ENCODE assay signal across 9 cellular contexts in the genomic region with DNA sequence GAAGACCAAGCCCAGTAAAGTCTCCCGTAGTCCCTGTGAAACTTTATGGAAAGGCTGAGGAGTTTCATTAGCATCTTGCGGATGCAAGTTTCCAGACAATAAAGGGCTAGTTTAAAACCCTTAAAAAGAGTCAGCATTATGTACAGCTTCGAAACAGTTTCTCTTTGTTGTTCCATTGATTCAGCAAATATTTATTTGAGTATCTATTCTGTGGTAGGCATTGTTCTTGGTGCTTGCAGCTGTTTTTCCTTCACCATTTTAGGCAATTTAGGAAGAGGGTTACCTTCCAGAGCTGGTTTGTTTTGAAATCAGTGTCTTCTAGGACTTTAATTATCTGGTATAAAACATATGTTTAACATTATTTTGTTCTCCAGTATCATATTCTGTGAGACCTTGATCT. TPM values are rescaled to one million over a fixed set of nuclear protein-coding genes. Genes with fewer than 3 reads are reported as not detected.
DNase-seq lines count a peak whose midpoint lies in the region; ATAC-seq, FAIRE-seq and TF ChIP-seq lines count a peak whose summit lies in the region.
"Had no signal": no experiment of that assay in that cellular context is flagged by ENCODE, and none has a peak within 500 bp of the region (broad histone marks: within the 10 kb centered on the region; RNA-seq: fewer than 3 reads in every experiment).

No MANE protein-coding gene starts in this region.

- H3K9ac ChIP-seq in kidney (ENCODE audit: low read length in 2 of 2), result peak overlapping the region in 1 of 2 donors; percentile 89

- FAIRE-seq in kidney (lab: Jason Lieb, UNC), result no peak

- H3K4me3 ChIP-seq in right cardiac atrium (ENCODE audit: low read length) (peak overlapping the region; percentile 100), kidney (ENCODE audit: low read length in 2 of 2) (peak overlapping the region; percentile 97 to 98)

- WGBS in right cardiac atrium, result 79% methylated on average over 3 of the region's 3 CpGs

- intact Hi-C loops in right cardiac atrium (cut with DNase I) (no loop called here), cardiac septum (cut with DNase I) (loop anchor here (5.0 kb wide), 1 partner anchor 252 kb away; the partner anchor contains the start of genes AHSA1 and VIPAS39), kidney (cut with DNase I) (no loop called here), CD14-positive monocyte (cut with micrococcal nuclease) (loop anchor here (5.0 to 10.0 kb wide), 4 partner anchors 52 to 252 kb away; partner anchors contain the start of genes AHSA1 (in 1 of the 2), SNW1 (in 1 of the 2) and VIPAS39 (in 1 of the 2))

- H3K27ac Mint-ChIP-seq in activated naive CD4-positive, alpha-beta T cell treated with anti-CD3 and anti-CD28 coated beads, Interleukin-2, amount 50 U/mL, for 72 hours, result peak overlapping the region; percentile 91 to 98
- H3K27ac Mint-ChIP-seq in type B pancreatic cell (peak overlapping the region; percentile 21), CD14-positive monocyte (peak overlapping the region in 1 of 7 donors; percentile 41)

- H3K27me3 ChIP-seq in right cardiac atrium (ENCODE audit: control insufficient read depth, insufficient read depth), result no peaks in the 10 kb centered on the region

- H3K36me3 Mint-ChIP-seq in activated naive CD4-positive, alpha-beta T cell treated with anti-CD3 and anti-CD28 coated beads, Interleukin-2, amount 50 U/mL, for 72 hours, result peaks cover 32 to 33% of the 10 kb centered on the region in 2 donors
- H3K36me3 Mint-ChIP-seq in type B pancreatic cell (peaks cover 5% of the 10 kb centered on the region), CD14-positive monocyte (peaks cover 32 to 53% of the 10 kb centered on the region in 2 donors)

- peaks cover 30% of the 10 kb centered on the region for H3K4me1 Mint-ChIP-seq in type B pancreatic cell (ENCODE audit: unreplicated experiment)
- H3K4me1 Mint-ChIP-seq in CD14-positive monocyte, result peaks cover 28% of the 10 kb centered on the region

- H3K27me3 Mint-ChIP-seq in type B pancreatic cell (no peaks in the 10 kb centered on the region), CD14-positive monocyte (ENCODE audit: low read depth in 3 of 3) (no peaks in the 10 kb centered on the region)

- H3K9me3 Mint-ChIP-seq in activated naive CD4-positive, alpha-beta T cell treated with anti-CD3 and anti-CD28 coated beads, Interleukin-2, amount 50 U/mL, for 72 hours, result no peaks in the 10 kb centered on the region
- no peaks in the 10 kb centered on the region for H3K9me3 Mint-ChIP-seq in type B pancreatic cell
- no peaks in the 10 kb centered on the region for H3K9me3 Mint-ChIP-seq in CD14-positive monocyte

- H3K36me3 ChIP-seq in kidney (ENCODE audit: control insufficient read depth in 1 of 2, insufficient read depth in 2 of 2, low read length in 2 of 2), result peaks cover 14 to 21% of the 10 kb centered on the region in 2 donors

- H3K27ac ChIP-seq in right cardiac atrium (ENCODE audit: low read length), result no peak overlapping the region
- no peak overlapping the region for H3K27ac ChIP-seq in kidney (ENCODE audit: low read depth in 2 of 2, low read length in 2 of 2)

- ATAC-seq in right cardiac atrium, result no peak
- no peak for ATAC-seq in activated naive CD4-positive, alpha-beta T cell treated with anti-CD3 and anti-CD28 coated beads, Interleukin-2, amount 50 U/mL, for 72 hours
- ATAC-seq in HG03571 (IDR thresholded peaks at IDR 0.05; ENCODE audit: unreplicated experiment), result no peak
- no peak for ATAC-seq in GM21526 (IDR thresholded peaks at IDR 0.05; ENCODE audit: low FRiP score, unreplicated experiment)

- TF ChIP-seq CTCF in kidney (IDR thresholded peaks at IDR 0.05; ENCODE audit: borderline replicate concordance, extremely low read depth, insufficient read depth) (no peak), type B pancreatic cell (conservative IDR thresholded peaks at IDR 0.05) (no peak), CD14-positive monocyte (IDR thresholded peaks at IDR 0.05) (no peak)

- no peak for DNase-seq in right cardiac atrium
- DNase-seq in cardiac septum (ENCODE audit: low spot score), result no peak
- DNase-seq in activated naive CD4-positive, alpha-beta T cell treated with anti-CD3 and anti-CD28 coated beads, Interleukin-2, amount 50 U/mL, for 72 hours (ENCODE audit: low spot score in 2 of 2), result no peak
- DNase-seq in kidney, result no peak
- DNase-seq in type B pancreatic cell (ENCODE audit: extremely low spot score, unreplicated experiment), result no peak
- DNase-seq in CD14-positive monocyte (ENCODE audit: low spot score), result no peak
- DNase-seq: NCI-H446 had no signal

- H3K9me3 ChIP-seq in right cardiac atrium (ENCODE audit: control insufficient read depth, low read length) (no peaks in the 10 kb centered on the region), kidney (ENCODE audit: control insufficient read depth in 1 of 2, low read length in 2 of 2) (no peaks in the 10 kb centered on the region)

- peak overlapping the region; percentile 93 for H3K4me3 Mint-ChIP-seq in type B pancreatic cell
- no peak overlapping the region for H3K4me3 Mint-ChIP-seq in CD14-positive monocyte

- H3K4me1 ChIP-seq in right cardiac atrium (ENCODE audit: control insufficient read depth, insufficient read depth, low read length), result peaks cover 3% of the 10 kb centered on the region
- H3K4me1 ChIP-seq in kidney (ENCODE audit: control insufficient read depth in 1 of 2, insufficient read depth in 1 of 2, low read depth in 1 of 2, low read length in 2 of 2), result peaks cover 8 to 23% of the 10 kb centered on the region in 2 donors

RNA-seq across cellular contexts. Expression of gene SLIRP, which starts 1.5 kb away (rescaled TPM):
- total RNA-seq in right cardiac atrium (100 to 1,000 TPM; 152 to 167 (median 154) TPM), cardiac septum (129 TPM), kidney (91.6 TPM), type B pancreatic cell (ENCODE audit: low replicate concordance) (125 and 128 TPM in 2 replicates)
- polyA plus RNA-seq in right cardiac atrium (610 TPM), kidney (ENCODE audit: insufficient read depth, low read depth, low replicate concordance) (418 TPM), CD14-positive monocyte (100 to 1,000 TPM; 323 to 402 TPM)
- 100 to 1,000 TPM in 1 of 2 donors, 10 to 100 TPM in 1; 45.9 to 123 TPM for total RNA-seq in activated naive CD4-positive, alpha-beta T cell treated with anti-CD3 and anti-CD28 coated beads, Interleukin-2, amount 50 U/mL, for 72 hours

RNA-seq across cellular contexts. Expression of gene ALKBH1, which starts 1.6 kb away (rescaled TPM):
- total RNA-seq in right cardiac atrium (10 to 100 TPM in 2 of 4 donors, 1 to 10 TPM in 2; 7.2 to 10.5 (median 9.9) TPM), cardiac septum (8.3 TPM), kidney (10.5 TPM), type B pancreatic cell (ENCODE audit: low replicate concordance) (14.5 and 19.1 TPM in 2 replicates)
- polyA plus RNA-seq in right cardiac atrium (8.3 TPM), kidney (ENCODE audit: insufficient read depth, low read depth, low replicate concordance) (11.5 TPM), CD14-positive monocyte (1 to 10 TPM; 3.4 to 4.2 TPM)
- 10 to 100 TPM; 16.6 to 17.2 TPM for total RNA-seq in activated naive CD4-positive, alpha-beta T cell treated with anti-CD3 and anti-CD28 coated beads, Interleukin-2, amount 50 U/mL, for 72 hours

RNA-seq across cellular contexts. Expression of gene SNW1, which starts 51.5 kb away (rescaled TPM):
- total RNA-seq in right cardiac atrium (10 to 100 TPM; 45.9 to 67.1 (median 56.0) TPM), cardiac septum (55.6 TPM), kidney (63.9 TPM), type B pancreatic cell (ENCODE audit: low replicate concordance) (78.6 and 81.2 TPM in 2 replicates)
- polyA plus RNA-seq in right cardiac atrium (38.2 TPM), kidney (ENCODE audit: insufficient read depth, low read depth, low replicate concordance) (37.8 TPM), CD14-positive monocyte (10 to 100 TPM; 50.6 to 74.6 TPM)
- total RNA-seq in activated naive CD4-positive, alpha-beta T cell treated with anti-CD3 and anti-CD28 coated beads, Interleukin-2, amount 50 U/mL, for 72 hours, result 100 to 1,000 TPM; 105 to 142 TPM

Comparison
In these comparisons a context has a peak if more than half of its experiments do, and no peak if none do; other contexts are left out.
1. intact Hi-C loops: an anchor here in cardiac septum (5.0 kb wide) and CD14-positive monocyte (5.0 to 10.0 kb wide); none called in right cardiac atrium and kidney.